ENCODE assay signal across 1 cellular context in genomic region chr2:149077861-149078260, GRCh38.
TF ChIP-seq lines count a peak whose summit lies in the region.

No MANE protein-coding gene starts in this region.

TF ChIP-seq in IMR-90, 13 proteins besides CTCF, POLR2A, EP300 and RAD21 (continued from another document):
- TF ChIP-seq ELK1 (IDR thresholded peaks at IDR 0.05; ENCODE audit: borderline replicate concordance, low read depth, low read length) (no peak), BHLHE40 (IDR thresholded peaks at IDR 0.05; ENCODE audit: low read depth, low read length) (no peak), MAZ (IDR thresholded peaks at IDR 0.05; ENCODE audit: borderline replicate concordance, low read depth, low read length) (no peak), SMC3 (IDR thresholded peaks at IDR 0.05; ENCODE audit: low read depth, low read length) (no peak)
